In genomic region chr2:3008551-3009498, GRCh38 we compare ENCODE assay signal across 19 cellular contexts.
"Had no signal": no experiment of that assay in that cellular context is flagged by ENCODE, and none has a peak within 500 bp of the region (broad histone marks: within the 10 kb centered on the region; RNA-seq: fewer than 3 reads in every experiment).

No MANE protein-coding gene starts in this region.

- H3K36me3 ChIP-seq: breast epithelium, esophagus muscularis mucosa, gastroesophageal sphincter, thyroid gland had no signal

- H3K4me3 ChIP-seq: breast epithelium, esophagus muscularis mucosa, gastroesophageal sphincter, thyroid gland had no signal

- DNase-seq: activated CD4-positive, alpha-beta T cell treated with anti-CD3 and anti-CD28 coated beads for 1 hour; activated CD4-positive, alpha-beta T cell treated with anti-CD3 and anti-CD28 coated beads, Interleukin-2, amount 50 U/mL, for 4 hours; activated CD8-positive, alpha-beta memory T cell treated with anti-CD3 and anti-CD28 coated beads for 24 hours; activated CD8-positive, alpha-beta memory T cell treated with anti-CD3 and anti-CD28 coated beads, Interleukin-2, amount 50 U/mL, for 4 hours; activated naive CD4-positive, alpha-beta T cell treated with Interleukin-2 at 50 U/mL for 16 hours; activated naive CD8-positive, alpha-beta T cell treated with anti-CD3 and anti-CD28 coated beads for 36 hours; activated T-cell treated with anti-CD3 and anti-CD28 coated beads, Interleukin-2, amount 50 U/mL, for 4 hours; effector memory CD8-positive, alpha-beta T cell; head of caudate nucleus; islet precursor cell; left cardiac atrium; stimulated activated CD4-positive, alpha-beta T cell treated with anti-CD3 and anti-CD28 coated beads, Interleukin-4, amount 100 ng/mL, for 4 hours; substantia nigra; T-helper 9 cell; thyroid gland had no signal

- H3K9me3 ChIP-seq: thyroid gland had no signal

- H3K4me1 ChIP-seq: breast epithelium, esophagus muscularis mucosa, gastroesophageal sphincter, thyroid gland had no signal

- ATAC-seq: activated T-cell treated with anti-CD3 and anti-CD28 coated beads, Interleukin-2, amount 50 U/mL, for 4 hours; effector memory CD8-positive, alpha-beta T cell; gastroesophageal sphincter; left cardiac atrium; natural killer cell treated with Interleukin-12 subunit alpha and Interleukin-12 subunit beta and Interleukin-15 and Interleukin-18, amount 100 ng/mL, for 72 hours had no signal

- H3K27ac ChIP-seq: breast epithelium, esophagus muscularis mucosa, gastroesophageal sphincter, thyroid gland had no signal

- H3K27me3 ChIP-seq: thyroid gland had no signal
